Comparison of ENCODE assay signal across 22 cellular contexts in genomic region chr7:89049043-89049442, GRCh38.
"Had no signal": no experiment of that assay in that cellular context is flagged by ENCODE, and none has a peak within 500 bp of the region (broad histone marks: within the 10 kb centered on the region; RNA-seq: fewer than 3 reads in every experiment).

No MANE protein-coding gene starts in this region.

- H3K36me3 ChIP-seq: colonic mucosa, heart right ventricle, lower lobe of right lung, prostate gland, suprapubic skin, thyroid gland had no signal

- H3K4me3 Mint-ChIP-seq: memory B cell; natural killer cell treated with Interleukin-12 subunit alpha and Interleukin-12 subunit beta and Interleukin-15 and Interleukin-18, amount 100 ng/mL, for 72 hours; type B pancreatic cell had no signal

- H3K27me3 ChIP-seq: colonic mucosa, heart right ventricle, suprapubic skin, thyroid gland had no signal

- H3K27ac Mint-ChIP-seq: memory B cell; natural killer cell treated with Interleukin-12 subunit alpha and Interleukin-12 subunit beta and Interleukin-15 and Interleukin-18, amount 100 ng/mL, for 72 hours; type B pancreatic cell had no signal

- DNase-seq: cerebellar nuclear complex; colonic mucosa; dermis blood vessel endothelial cell; erythroblast; heart right ventricle; hypothalamus; kidney glomerular epithelial cell; lower lobe of right lung; midbrain; occipital lobe; retina; stimulated activated naive CD4-positive, alpha-beta T cell treated with Interleukin-2 at 50 U/mL for 16 hours; thyroid gland had no signal

- H3K4me1 Mint-ChIP-seq: memory B cell had no signal

- H3K4me1 ChIP-seq: colonic mucosa, heart right ventricle, lower lobe of right lung, parathyroid adenoma, prostate gland, suprapubic skin, thyroid gland had no signal

- H3K4me3 ChIP-seq: colonic mucosa, heart right ventricle, lower lobe of right lung, prostate gland, skin epidermis, suprapubic skin, thyroid gland had no signal

- H3K27me3 Mint-ChIP-seq: memory B cell; natural killer cell treated with Interleukin-12 subunit alpha and Interleukin-12 subunit beta and Interleukin-15 and Interleukin-18, amount 100 ng/mL, for 72 hours; type B pancreatic cell had no signal

- H3K36me3 Mint-ChIP-seq: memory B cell; natural killer cell treated with Interleukin-12 subunit alpha and Interleukin-12 subunit beta and Interleukin-15 and Interleukin-18, amount 100 ng/mL, for 72 hours; type B pancreatic cell had no signal

- H3K9me3 ChIP-seq: colonic mucosa, lower lobe of right lung, prostate gland, suprapubic skin, thyroid gland had no signal

- ATAC-seq: heart right ventricle; left lobe of liver; lower lobe of right lung; natural killer cell treated with Interleukin-12 subunit alpha and Interleukin-12 subunit beta and Interleukin-15 and Interleukin-18, amount 100 ng/mL, for 72 hours; sciatic nerve had no signal

- H3K27ac ChIP-seq: colonic mucosa, heart right ventricle, lower lobe of right lung, parathyroid adenoma, prostate gland, skin epidermis, suprapubic skin, thyroid gland had no signal

- H3K9me3 Mint-ChIP-seq: type B pancreatic cell had no signal
